ENCODE assay signal across 1 cellular context in genomic region chr3:107236661-107237375, GRCh38.
TF ChIP-seq lines count a peak whose summit lies in the region.

No MANE protein-coding gene starts in this region.

TF ChIP-seq in H1, 55 proteins besides CTCF, POLR2A, EP300 and RAD21 (continued from another document):
- TF ChIP-seq CHD7 (IDR thresholded peaks at IDR 0.05; ENCODE audit: insufficient replicate concordance, low read length), result no peak
- TF ChIP-seq RXRA (IDR thresholded peaks at IDR 0.05; ENCODE audit: insufficient read depth, low read depth, low read length), result no peak
- no peak for TF ChIP-seq YY1 (IDR thresholded peaks at IDR 0.05; ENCODE audit: low read depth, low read length)
- TF ChIP-seq, protein P1, sequence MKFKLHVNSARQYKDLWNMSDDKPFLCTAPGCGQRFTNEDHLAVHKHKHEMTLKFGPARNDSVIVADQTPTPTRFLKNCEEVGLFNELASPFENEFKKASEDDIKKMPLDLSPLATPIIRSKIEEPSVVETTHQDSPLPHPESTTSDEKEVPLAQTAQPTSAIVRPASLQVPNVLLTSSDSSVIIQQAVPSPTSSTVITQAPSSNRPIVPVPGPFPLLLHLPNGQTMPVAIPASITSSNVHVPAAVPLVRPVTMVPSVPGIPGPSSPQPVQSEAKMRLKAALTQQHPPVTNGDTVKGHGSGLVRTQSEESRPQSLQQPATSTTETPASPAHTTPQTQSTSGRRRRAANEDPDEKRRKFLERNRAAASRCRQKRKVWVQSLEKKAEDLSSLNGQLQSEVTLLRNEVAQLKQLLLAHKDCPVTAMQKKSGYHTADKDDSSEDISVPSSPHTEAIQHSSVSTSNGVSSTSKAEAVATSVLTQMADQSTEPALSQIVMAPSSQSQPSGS (IDR thresholded peaks at IDR 0.05; ENCODE audit: low read length), result no peak
- TF ChIP-seq POU5F1 (IDR thresholded peaks at IDR 0.05; ENCODE audit: low read depth, low read length), result no peak
TF ChIP-seq in H1: peak in this region for 0.
